In the genomic region with DNA sequence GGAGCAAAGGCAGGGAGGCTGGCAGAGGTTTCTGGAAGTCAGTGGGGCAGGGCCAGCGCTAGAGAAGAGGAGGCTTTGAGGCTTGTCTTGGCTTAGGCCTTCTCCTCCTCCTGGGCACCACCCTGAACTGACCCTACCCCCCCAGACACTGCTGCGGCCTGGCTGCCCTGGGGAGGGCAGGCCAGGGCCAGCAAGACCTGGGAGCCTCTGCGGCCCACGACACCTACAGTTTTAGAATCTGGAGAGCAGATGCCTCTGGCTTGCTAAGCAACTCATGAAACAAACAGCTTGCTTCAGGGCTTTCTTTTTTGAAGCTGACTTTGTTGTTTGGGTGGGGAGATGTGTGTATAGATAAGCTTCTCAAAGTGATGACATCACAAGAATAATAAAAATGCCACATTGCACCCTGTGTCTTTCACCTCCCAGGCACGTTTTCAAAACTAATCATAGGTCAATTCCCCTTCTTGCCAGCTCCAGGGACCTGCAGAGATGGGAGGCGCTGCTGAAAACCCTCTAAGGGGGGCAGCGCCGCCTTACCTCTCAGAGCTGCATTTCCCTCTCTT, we compare ENCODE assay signal across 9 cellular contexts. TPM values are rescaled to one million over a fixed set of nuclear protein-coding genes. Genes with fewer than 3 reads are reported as not detected.
DNase-seq lines count a peak whose midpoint lies in the region; ATAC-seq and TF ChIP-seq lines count a peak whose summit lies in the region.
"Had no signal": no experiment of that assay in that cellular context is flagged by ENCODE, and none has a peak within 500 bp of the region (broad histone marks: within the 10 kb centered on the region; RNA-seq: fewer than 3 reads in every experiment).

No MANE protein-coding gene starts in this region.

- H3K27me3 Mint-ChIP-seq in activated T-cell treated with anti-CD3 and anti-CD28 coated beads, Interleukin-2, amount 50 U/mL, for 24 hours, result no peaks in the 10 kb centered on the region
- peaks cover 11% of the 10 kb centered on the region for H3K27me3 Mint-ChIP-seq in T-helper 1 cell treated with Interleukin-12 subunit alpha and Interleukin-12 subunit beta and Interleukin-4 antibody, amounts not matched to agents 30 μg/mL and 1 μg/mL, for 36 hours (ENCODE audit: low read depth)
- peaks cover 0 to 5% of the 10 kb centered on the region in 2 donors for H3K27me3 Mint-ChIP-seq in stimulated activated naive B cell treated with anti-CD40 and anti-IgM and Interleukin-4, amounts not matched to agents 10 μg/mL and 1 μg/mL and 100 μg/mL, for 72 hours

- peak overlapping the region; percentile 85 to 87 for H3K27ac ChIP-seq in thoracic aorta

- H3K4me1 Mint-ChIP-seq in activated T-cell treated with anti-CD3 and anti-CD28 coated beads, Interleukin-2, amount 50 U/mL, for 24 hours (ENCODE audit: low read depth), result peaks cover 17% of the 10 kb centered on the region
- peaks cover 9% of the 10 kb centered on the region for H3K4me1 Mint-ChIP-seq in T-helper 1 cell treated with Interleukin-12 subunit alpha and Interleukin-12 subunit beta and Interleukin-4 antibody, amounts not matched to agents 30 μg/mL and 1 μg/mL, for 36 hours (ENCODE audit: low read depth)
- peaks cover 20 to 33% of the 10 kb centered on the region in 2 donors for H3K4me1 Mint-ChIP-seq in stimulated activated naive B cell treated with anti-CD40 and anti-IgM and Interleukin-4, amounts not matched to agents 10 μg/mL and 1 μg/mL and 100 μg/mL, for 72 hours

- no peak for ATAC-seq in thoracic aorta (ENCODE audit: insufficient number of reproducible peaks, low FRiP score, low read depth)
- ATAC-seq in stimulated activated naive B cell treated with anti-CD40 and anti-IgM and Interleukin-4, amounts not matched to agents 10 μg/mL and 1 μg/mL and 100 μg/mL, for 72 hours (replicated peaks), result no peak

- DNase-seq in activated T-cell treated with anti-CD3 and anti-CD28 coated beads, Interleukin-2, amount 50 U/mL, for 1 hour, result peak; percentile 48
- DNase-seq in activated T-cell treated with anti-CD3 and anti-CD28 coated beads, Interleukin-2, amount 50 U/mL, for 24 hours, result no peak
- DNase-seq in glomerular visceral epithelial cell (ENCODE audit: extremely low spot score) (peak; percentile 93), thoracic aorta (ENCODE audit: low spot score) (no peak), posterior vena cava (ENCODE audit: low spot score) (no peak), RKO (ENCODE audit: low spot score) (no peak)
- no peak for DNase-seq in stimulated activated naive B cell treated with anti-CD40 and anti-IgM and Interleukin-4, amounts not matched to agents 10 μg/mL and 1 μg/mL and 100 μg/mL, for 72 hours
- DNase-seq: NCI-H510A had no signal

- no peaks in the 10 kb centered on the region for H3K9me3 ChIP-seq in thoracic aorta

- intact Hi-C loops in posterior vena cava (cut with DNase I), result no loop called here

- H3K9me3 Mint-ChIP-seq in activated T-cell treated with anti-CD3 and anti-CD28 coated beads, Interleukin-2, amount 50 U/mL, for 24 hours, result no peaks in the 10 kb centered on the region
- H3K9me3 Mint-ChIP-seq in T-helper 1 cell treated with Interleukin-12 subunit alpha and Interleukin-12 subunit beta and Interleukin-4 antibody, amounts not matched to agents 30 μg/mL and 1 μg/mL, for 36 hours, result no peaks in the 10 kb centered on the region
- H3K9me3 Mint-ChIP-seq in stimulated activated naive B cell treated with anti-CD40 and anti-IgM and Interleukin-4, amounts not matched to agents 10 μg/mL and 1 μg/mL and 100 μg/mL, for 72 hours, result no peaks in the 10 kb centered on the region

- H3K4me3 Mint-ChIP-seq in activated T-cell treated with anti-CD3 and anti-CD28 coated beads, Interleukin-2, amount 50 U/mL, for 24 hours, result no peak overlapping the region
- no peak overlapping the region for H3K4me3 Mint-ChIP-seq in T-helper 1 cell treated with Interleukin-12 subunit alpha and Interleukin-12 subunit beta and Interleukin-4 antibody, amounts not matched to agents 30 μg/mL and 1 μg/mL, for 36 hours
- no peak overlapping the region for H3K4me3 Mint-ChIP-seq in stimulated activated naive B cell treated with anti-CD40 and anti-IgM and Interleukin-4, amounts not matched to agents 10 μg/mL and 1 μg/mL and 100 μg/mL, for 72 hours

- no peaks in the 10 kb centered on the region for H3K27me3 ChIP-seq in thoracic aorta (replicated peaks; ENCODE audit: insufficient read depth)

- no peak overlapping the region for H3K4me3 ChIP-seq in thoracic aorta

- no peaks in the 10 kb centered on the region for H3K36me3 ChIP-seq in thoracic aorta

- no peak for TF ChIP-seq CTCF in thoracic aorta (IDR thresholded peaks at IDR 0.05)

- peaks cover 21 to 65% of the 10 kb centered on the region in 2 donors for H3K4me1 ChIP-seq in thoracic aorta (ENCODE audit: control insufficient read depth in 1 of 2, low read depth in 2 of 2)

- no peaks in the 10 kb centered on the region for H3K36me3 Mint-ChIP-seq in activated T-cell treated with anti-CD3 and anti-CD28 coated beads, Interleukin-2, amount 50 U/mL, for 24 hours (ENCODE audit: low read depth)
- H3K36me3 Mint-ChIP-seq in T-helper 1 cell treated with Interleukin-12 subunit alpha and Interleukin-12 subunit beta and Interleukin-4 antibody, amounts not matched to agents 30 μg/mL and 1 μg/mL, for 36 hours (ENCODE audit: low read depth), result no peaks in the 10 kb centered on the region
- no peaks in the 10 kb centered on the region for H3K36me3 Mint-ChIP-seq in stimulated activated naive B cell treated with anti-CD40 and anti-IgM and Interleukin-4, amounts not matched to agents 10 μg/mL and 1 μg/mL and 100 μg/mL, for 72 hours

- no peak overlapping the region for H3K27ac Mint-ChIP-seq in activated T-cell treated with anti-CD3 and anti-CD28 coated beads, Interleukin-2, amount 50 U/mL, for 24 hours
- H3K27ac Mint-ChIP-seq in T-helper 1 cell treated with Interleukin-12 subunit alpha and Interleukin-12 subunit beta and Interleukin-4 antibody, amounts not matched to agents 30 μg/mL and 1 μg/mL, for 36 hours, result peak overlapping the region; percentile 68
- no peak overlapping the region for H3K27ac Mint-ChIP-seq in stimulated activated naive B cell treated with anti-CD40 and anti-IgM and Interleukin-4, amounts not matched to agents 10 μg/mL and 1 μg/mL and 100 μg/mL, for 72 hours

RNA-seq across cellular contexts. Expression of gene SMAD7, which starts 46.2 kb away (rescaled TPM):
- 100 to 1,000 TPM in 1 of 2 donors, 10 to 100 TPM in 1; 80.8 to 107 TPM for total RNA-seq in thoracic aorta
- total RNA-seq in posterior vena cava, result 10 to 100 TPM; 34.7 to 36.8 TPM

Comparison
In these comparisons a context has a peak if more than half of its experiments do, and no peak if none do; other contexts are left out.
1. DNase-seq: peak in activated T-cell treated with anti-CD3 and anti-CD28 coated beads, Interleukin-2, amount 50 U/mL, for 1 hour (single experiment) and glomerular visceral epithelial cell (single experiment); none in activated T-cell treated with anti-CD3 and anti-CD28 coated beads, Interleukin-2, amount 50 U/mL, for 24 hours (single experiment), thoracic aorta (single experiment), posterior vena cava (single experiment), stimulated activated naive B cell treated with anti-CD40 and anti-IgM and Interleukin-4, amounts not matched to agents 10 μg/mL and 1 μg/mL and 100 μg/mL, for 72 hours (single experiment) and RKO (single experiment).